Comparison of ENCODE assay signal across 2 cellular contexts in genomic region chr6:35722121-35722761, GRCh38.
TF ChIP-seq lines count a peak whose summit lies in the region.

No MANE protein-coding gene starts in this region.

TF ChIP-seq in GM23338, 12 proteins besides CTCF, POLR2A, EP300 and RAD21:
- TF ChIP-seq ETS1 (IDR thresholded peaks at IDR 0.05) (no peak), REST (IDR thresholded peaks at IDR 0.05; ENCODE audit: unreplicated experiment) (no peak), EZH2phosphoT487 (IDR thresholded peaks at IDR 0.05; ENCODE audit: unreplicated experiment) (no peak), STAT1 (IDR thresholded peaks at IDR 0.05; ENCODE audit: unreplicated experiment) (no peak), NANOG (IDR thresholded peaks at IDR 0.05; ENCODE audit: borderline replicate concordance) (no peak), ZNF331 (CRISPR knock-in tag; IDR thresholded peaks at IDR 0.05; ENCODE audit: low read depth) (no peak), CREB1 (CRISPR knock-in tag; IDR thresholded peaks at IDR 0.05; ENCODE audit: low read depth) (no peak), EZH2 (IDR thresholded peaks at IDR 0.05; ENCODE audit: low read depth, unreplicated experiment) (no peak)

TF ChIP-seq in HepG2, 621 proteins besides CTCF, POLR2A, EP300 and RAD21 (continues in another document):
- no peak for TF ChIP-seq ZFP90 (CRISPR knock-in tag; IDR thresholded peaks at IDR 0.05; ENCODE audit: borderline replicate concordance)
- TF ChIP-seq TCF7 (IDR thresholded peaks at IDR 0.05; ENCODE audit: low read depth): no peak
- TF ChIP-seq MAX (IDR thresholded peaks at IDR 0.05): peak; percentile 93
- TF ChIP-seq ELF3 (CRISPR knock-in tag; IDR thresholded peaks at IDR 0.05): no peak
- TF ChIP-seq SRSF1 (optimal IDR thresholded peaks at IDR 0.05; ENCODE audit: low read depth, low read length): no peak
- TF ChIP-seq BRD4 (CRISPR knock-in tag; IDR thresholded peaks at IDR 0.05): no peak
- no peak for TF ChIP-seq EED (CRISPR knock-in tag; IDR thresholded peaks at IDR 0.05)
- no peak for TF ChIP-seq NONO (IDR thresholded peaks at IDR 0.05)
- TF ChIP-seq NONO (CRISPR knock-in tag; conservative IDR thresholded peaks at IDR 0.05): no peak
- TF ChIP-seq MAZ (IDR thresholded peaks at IDR 0.05; ENCODE audit: borderline replicate concordance, low read depth, low read length): no peak
- no peak for TF ChIP-seq MAZ (CRISPR knock-in tag; IDR thresholded peaks at IDR 0.05; ENCODE audit: low read depth)
- no peak for TF ChIP-seq ZNF431 (CRISPR knock-in tag; IDR thresholded peaks at IDR 0.05; ENCODE audit: borderline replicate concordance, low read depth)
- peak; percentile 68 for TF ChIP-seq HNF4A (CRISPR knock-in tag; IDR thresholded peaks at IDR 0.05)
- TF ChIP-seq ZNF639 (CRISPR knock-in tag; conservative IDR thresholded peaks at IDR 0.05): no peak
- no peak for TF ChIP-seq BATF2 (CRISPR knock-in tag; IDR thresholded peaks at IDR 0.05)
- no peak for TF ChIP-seq NFKBIZ (CRISPR knock-in tag; IDR thresholded peaks at IDR 0.05)
- 0 out of 2 replicates have a peak, but pooled peaks have one; percentile 43 for TF ChIP-seq ZNF546 (CRISPR knock-in tag; conservative IDR thresholded peaks at IDR 0.05)
- TF ChIP-seq ZNF609 (CRISPR knock-in tag; IDR thresholded peaks at IDR 0.05; ENCODE audit: borderline replicate concordance): no peak
- 0 out of 2 replicates have a peak, but pooled peaks have one; percentile 16 for TF ChIP-seq HOMEZ (CRISPR knock-in tag; IDR thresholded peaks at IDR 0.05; ENCODE audit: low read depth)
- no peak for TF ChIP-seq GMEB1 (CRISPR knock-in tag; IDR thresholded peaks at IDR 0.05; ENCODE audit: borderline replicate concordance)
- TF ChIP-seq MLLT10 (CRISPR knock-in tag; IDR thresholded peaks at IDR 0.05): no peak
- no peak for TF ChIP-seq ZNF784 (CRISPR knock-in tag; IDR thresholded peaks at IDR 0.05; ENCODE audit: borderline replicate concordance)
- TF ChIP-seq PITX1 (CRISPR knock-in tag; IDR thresholded peaks at IDR 0.05): 0 out of 2 replicates have a peak, but pooled peaks have one; percentile 46
- no peak for TF ChIP-seq FOXP1 (IDR thresholded peaks at IDR 0.05)
- TF ChIP-seq FOXP1 (CRISPR knock-in tag; IDR thresholded peaks at IDR 0.05): no peak
- TF ChIP-seq ZNF234 (CRISPR knock-in tag; conservative IDR thresholded peaks at IDR 0.05): no peak
- TF ChIP-seq ZNF629 (CRISPR knock-in tag; conservative IDR thresholded peaks at IDR 0.05): no peak
- TF ChIP-seq HDAC1 (CRISPR knock-in tag; IDR thresholded peaks at IDR 0.05): no peak
- no peak for TF ChIP-seq ZNF121 (CRISPR knock-in tag; IDR thresholded peaks at IDR 0.05)
- no peak for TF ChIP-seq ZNF616 (CRISPR knock-in tag; IDR thresholded peaks at IDR 0.05; ENCODE audit: low read depth)
- 0 out of 2 replicates have a peak, but pooled peaks have one; percentile 51 for TF ChIP-seq ZNF891 (CRISPR knock-in tag; IDR thresholded peaks at IDR 0.05)
- TF ChIP-seq KMT2B (CRISPR knock-in tag; IDR thresholded peaks at IDR 0.05): no peak
- TF ChIP-seq TGIF2 (CRISPR knock-in tag; IDR thresholded peaks at IDR 0.05): no peak
- TF ChIP-seq HOXA3 (CRISPR knock-in tag; IDR thresholded peaks at IDR 0.05): peak; percentile 65; the same call in 1 of the 2 replicates
- no peak for TF ChIP-seq TCF12 (IDR thresholded peaks at IDR 0.05)
- TF ChIP-seq TCF12 (CRISPR knock-in tag; IDR thresholded peaks at IDR 0.05): no peak
- no peak for TF ChIP-seq SMARCE1 (IDR thresholded peaks at IDR 0.05; ENCODE audit: borderline replicate concordance)
- no peak for TF ChIP-seq ZNF644 (CRISPR knock-in tag; IDR thresholded peaks at IDR 0.05; ENCODE audit: low read depth)
- TF ChIP-seq DRAP1 (CRISPR knock-in tag; IDR thresholded peaks at IDR 0.05): no peak
- peak; percentile 13; the same call in 1 of the 2 replicates for TF ChIP-seq CREBL2 (CRISPR knock-in tag; IDR thresholded peaks at IDR 0.05; ENCODE audit: borderline replicate concordance)
- TF ChIP-seq AGO1 (IDR thresholded peaks at IDR 0.05; ENCODE audit: low read depth, low read length, poor library complexity, severe bottlenecking): no peak
- no peak for TF ChIP-seq MAFK (conservative IDR thresholded peaks at IDR 0.05 in 1 of 2, IDR thresholded peaks at IDR 0.05 in 1 of 2; ENCODE audit: low read length in 2 of 2)
- no peak for TF ChIP-seq ZNF20 (CRISPR knock-in tag; IDR thresholded peaks at IDR 0.05)
- no peak for TF ChIP-seq ELK4 (CRISPR knock-in tag; IDR thresholded peaks at IDR 0.05; ENCODE audit: borderline replicate concordance)
- 0 out of 2 replicates have a peak, but pooled peaks have one; percentile 17 for TF ChIP-seq PAXIP1 (CRISPR knock-in tag; conservative IDR thresholded peaks at IDR 0.05)
- no peak for TF ChIP-seq ZNF225 (CRISPR knock-in tag; IDR thresholded peaks at IDR 0.05)
- no peak for TF ChIP-seq ZNF563 (CRISPR knock-in tag; IDR thresholded peaks at IDR 0.05)
- no peak for TF ChIP-seq ZNF674 (CRISPR knock-in tag; IDR thresholded peaks at IDR 0.05; ENCODE audit: low read depth)
- no peak for TF ChIP-seq ZNF772 (CRISPR knock-in tag; IDR thresholded peaks at IDR 0.05)
- TF ChIP-seq MED1 (CRISPR knock-in tag; IDR thresholded peaks at IDR 0.05): 0 out of 2 replicates have a peak, but pooled peaks have one; percentile 39
- no peak for TF ChIP-seq RFXANK (CRISPR knock-in tag; IDR thresholded peaks at IDR 0.05)
